Comparison of ENCODE assay signal across 1 cellular context in genomic region chr1:165129568-165130164, GRCh38.
TF ChIP-seq lines count a peak whose summit lies in the region.

No MANE protein-coding gene starts in this region.

TF ChIP-seq in SK-N-SH treated with all-trans-retinoic acid at 6 μM for 48 hours, 23 proteins besides CTCF, POLR2A, EP300 and RAD21 (continued from another document):
- TF ChIP-seq, protein P1, sequence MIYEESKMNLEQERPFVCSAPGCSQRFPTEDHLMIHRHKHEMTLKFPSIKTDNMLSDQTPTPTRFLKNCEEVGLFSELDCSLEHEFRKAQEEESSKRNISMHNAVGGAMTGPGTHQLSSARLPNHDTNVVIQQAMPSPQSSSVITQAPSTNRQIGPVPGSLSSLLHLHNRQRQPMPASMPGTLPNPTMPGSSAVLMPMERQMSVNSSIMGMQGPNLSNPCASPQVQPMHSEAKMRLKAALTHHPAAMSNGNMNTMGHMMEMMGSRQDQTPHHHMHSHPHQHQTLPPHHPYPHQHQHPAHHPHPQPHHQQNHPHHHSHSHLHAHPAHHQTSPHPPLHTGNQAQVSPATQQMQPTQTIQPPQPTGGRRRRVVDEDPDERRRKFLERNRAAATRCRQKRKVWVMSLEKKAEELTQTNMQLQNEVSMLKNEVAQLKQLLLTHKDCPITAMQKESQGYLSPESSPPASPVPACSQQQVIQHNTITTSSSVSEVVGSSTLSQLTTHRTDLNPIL (CRISPR knock-in tag; IDR thresholded peaks at IDR 0.05; ENCODE audit: low read depth): no peak
